ENCODE assay signal across 18 cellular contexts in genomic region chr9:4828776-4829175, GRCh38. TPM values are rescaled to one million over a fixed set of nuclear protein-coding genes. Genes with fewer than 3 reads are reported as not detected.
A peak's percentile ranks its signal among the peaks of the same experiment; 100 is the strongest.
DNase-seq lines count a peak whose midpoint lies in the region; ATAC-seq and TF ChIP-seq lines count a peak whose summit lies in the region.
"Had no signal": no experiment of that assay in that cellular context is flagged by ENCODE, and none has a peak within 500 bp of the region (broad histone marks: within the 10 kb centered on the region; RNA-seq: fewer than 3 reads in every experiment).

No MANE protein-coding gene starts in this region.

- H3K36me3 Mint-ChIP-seq in activated naive CD8-positive, alpha-beta T cell treated with anti-CD3 and anti-CD28 coated beads, Interleukin-2, amount 50 U/mL, for 24 hours (ENCODE audit: low read depth), result peaks cover 38% of the 10 kb centered on the region

- H3K27ac Mint-ChIP-seq in activated naive CD8-positive, alpha-beta T cell treated with anti-CD3 and anti-CD28 coated beads, Interleukin-2, amount 50 U/mL, for 24 hours, result no peak overlapping the region
- H3K27ac Mint-ChIP-seq: CD4-positive, alpha-beta T cell had no signal

- no peak for TF ChIP-seq POLR2A in right lobe of liver (IDR thresholded peaks at IDR 0.05)

- DNase-seq in EL (peak; percentile 56), MV-4-11 (lab: John Stamatoyannopoulos, UW) (peak; percentile 14), cardiac fibroblast (ENCODE audit: low read depth in 2 of 2) (peak; percentile 55 to 58), right lobe of liver (no peak), NCI-H2107 treated with DMSO at 0.1 percent for 48 hours (lab: John Stamatoyannopoulos, UW; ENCODE audit: unreplicated experiment) (no peak), foreskin keratinocyte (no peak)
- DNase-seq in activated naive CD8-positive, alpha-beta T cell treated with anti-CD3 and anti-CD28 coated beads, Interleukin-2, amount 50 U/mL, for 24 hours, result no peak
- DNase-seq: activated CD4-positive, alpha-beta T cell treated with anti-CD3 and anti-CD28 coated beads, Interleukin-2, amount 50 U/mL, for 48 hours; activated effector memory CD4-positive, alpha-beta T cell treated with Interleukin-2 at 50 U/mL for 16 hours; caudate nucleus; CD4-positive, alpha-beta T cell; kidney; naive B cell; NCI-H2107; T-helper 1 cell had no signal

- WGBS in right lobe of liver (ENCODE audit: insufficient coverage, low coverage, low lambda C conversion rate, missing lambda C conversion rate), result 73% methylated on average over 2 of the region's 2 CpGs

- TF ChIP-seq CTCF in cardiac fibroblast (IDR thresholded peaks at IDR 0.05; ENCODE audit: low read depth, low read length) (no peak), right lobe of liver (IDR thresholded peaks at IDR 0.05) (no peak), foreskin keratinocyte (conservative IDR thresholded peaks at IDR 0.05) (no peak)

- intact Hi-C loops in right lobe of liver (cut with DNase I), result no loop called here

- H3K9me3 ChIP-seq in right lobe of liver, result no peaks in the 10 kb centered on the region

- peak in 3 of 4 donors; percentile 36 to 62 (median 61) for ATAC-seq in right lobe of liver
- ATAC-seq in activated naive CD8-positive, alpha-beta T cell treated with anti-CD3 and anti-CD28 coated beads, Interleukin-2, amount 50 U/mL, for 24 hours, result no peak
- ATAC-seq in GM21515 (IDR thresholded peaks at IDR 0.05; ENCODE audit: unreplicated experiment), result no peak
- no peak for ATAC-seq in foreskin keratinocyte
- ATAC-seq: esophagus mucosa had no signal

- peaks cover 0 to 3% (median 0%) of the 10 kb centered on the region in 4 donors for H3K36me3 ChIP-seq in right lobe of liver

- no peaks in the 10 kb centered on the region for H3K9me3 Mint-ChIP-seq in activated naive CD8-positive, alpha-beta T cell treated with anti-CD3 and anti-CD28 coated beads, Interleukin-2, amount 50 U/mL, for 24 hours
- H3K9me3 Mint-ChIP-seq: CD4-positive, alpha-beta T cell; naive B cell had no signal

- peaks cover 21% of the 10 kb centered on the region for H3K4me1 Mint-ChIP-seq in activated naive CD8-positive, alpha-beta T cell treated with anti-CD3 and anti-CD28 coated beads, Interleukin-2, amount 50 U/mL, for 24 hours

- H3K4me1 ChIP-seq in right lobe of liver (peaks cover 0 to 23% (median 11%) of the 10 kb centered on the region in 4 donors), foreskin keratinocyte (peaks cover 6% of the 10 kb centered on the region)

- H3K27me3 Mint-ChIP-seq in activated naive CD8-positive, alpha-beta T cell treated with anti-CD3 and anti-CD28 coated beads, Interleukin-2, amount 50 U/mL, for 24 hours, result no peaks in the 10 kb centered on the region
- H3K27me3 Mint-ChIP-seq: CD4-positive, alpha-beta T cell; naive B cell had no signal

- H3K4me3 Mint-ChIP-seq in activated naive CD8-positive, alpha-beta T cell treated with anti-CD3 and anti-CD28 coated beads, Interleukin-2, amount 50 U/mL, for 24 hours, result no peak overlapping the region
- H3K4me3 Mint-ChIP-seq: CD4-positive, alpha-beta T cell; naive B cell had no signal

- no peaks in the 10 kb centered on the region for H3K27me3 ChIP-seq in right lobe of liver
- H3K27me3 ChIP-seq in foreskin keratinocyte, result no peaks in the 10 kb centered on the region

- no peak overlapping the region for H3K4me3 ChIP-seq in cardiac fibroblast (replicated peaks in 1 of 2; ENCODE audit: low read depth in 2 of 2, low read length in 2 of 2)
- H3K4me3 ChIP-seq in right lobe of liver, result no peak overlapping the region

- H3K27ac ChIP-seq in right lobe of liver (no peak overlapping the region), foreskin keratinocyte (no peak overlapping the region)
- H3K27ac ChIP-seq: KMS-11 had no signal

RNA-seq across cellular contexts. Expression of gene RCL1, which starts 36.0 kb away (rescaled TPM):
- total RNA-seq in right lobe of liver (100 to 1,000 TPM in 1 of 6 experiments, 10 to 100 TPM in 5; 20.2 to 108 (median 63.4) TPM), foreskin keratinocyte (18.1 and 22.2 TPM in 2 replicates)
- 15.4 and 20.9 TPM in 2 replicates for polyA plus RNA-seq in foreskin keratinocyte

Comparison
In these comparisons a context has a peak if more than half of its experiments do, and no peak if none do; other contexts are left out.
1. DNase-seq: peak in EL (single experiment), MV-4-11 (single experiment) and cardiac fibroblast (2 of 2); none in right lobe of liver (0 of 3), activated naive CD8-positive, alpha-beta T cell treated with anti-CD3 and anti-CD28 coated beads, Interleukin-2, amount 50 U/mL, for 24 hours (single experiment), NCI-H2107 treated with DMSO at 0.1 percent for 48 hours (single experiment) and foreskin keratinocyte (0 of 2).
2. ATAC-seq: peak in right lobe of liver (3 of 4); none in activated naive CD8-positive, alpha-beta T cell treated with anti-CD3 and anti-CD28 coated beads, Interleukin-2, amount 50 U/mL, for 24 hours (single experiment), GM21515 (single experiment) and foreskin keratinocyte (single experiment).